In genomic region chr11:33016654-33017053, GRCh38 we compare ENCODE assay signal across 9 cellular contexts. TPM values are rescaled to one million over a fixed set of nuclear protein-coding genes. Genes with fewer than 3 reads are reported as not detected.
A peak's percentile ranks its signal among the peaks of the same experiment; 100 is the strongest.
DNase-seq lines count a peak whose midpoint lies in the region; ATAC-seq, FAIRE-seq and TF ChIP-seq lines count a peak whose summit lies in the region.
"Had no signal": no experiment of that assay in that cellular context is flagged by ENCODE, and none has a peak within 500 bp of the region (broad histone marks: within the 10 kb centered on the region; RNA-seq: fewer than 3 reads in every experiment).

No MANE protein-coding gene starts in this region.

- H3K4me3 ChIP-seq in cardiac muscle cell = peak overlapping the region; percentile 30
- no peak overlapping the region for H3K4me3 ChIP-seq in GM12878
- H3K4me3 ChIP-seq in mesenchymal stem cell (ENCODE audit: insufficient read depth in 1 of 2, low read depth in 1 of 2, low read length in 2 of 2) = peak overlapping the region in 1 of 2 experiments; percentile 84
- peak overlapping the region in 3 of 4 donors; percentile 54 to 71 (median 55) for H3K4me3 ChIP-seq in upper lobe of left lung

- DNase-seq in cardiac muscle cell (ENCODE audit: low read depth in 1 of 2, low spot score in 1 of 2) (no peak), left cardiac atrium (no peak), GM12878 (ENCODE audit: low read depth, low spot score) (no peak), mesenchymal stem cell (no peak), upper lobe of left lung (no peak), GM12892 (ENCODE audit: insufficient read length) (no peak)
- DNase-seq: DND-41 had no signal

- ATAC-seq in left cardiac atrium (no peak), GM12878 (no peak), upper lobe of left lung (ENCODE audit: low FRiP score in 2 of 2) (no peak), HG02763 (IDR thresholded peaks at IDR 0.05; ENCODE audit: unreplicated experiment) (no peak), HG02885 (IDR thresholded peaks at IDR 0.05; ENCODE audit: poor library complexity, unreplicated experiment) (no peak)

- no peak overlapping the region for H3K9ac ChIP-seq in GM12878 (ENCODE audit: control insufficient read depth, insufficient read depth, low read length)
- H3K9ac ChIP-seq in mesenchymal stem cell (ENCODE audit: low read length) = peak overlapping the region; percentile 79

- no peak for TF ChIP-seq RAD21 in GM12878 (IDR thresholded peaks at IDR 0.05; ENCODE audit: insufficient read depth, low read depth, low read length)

- intact Hi-C loops in left cardiac atrium (cut with DNase I) (no loop called here), GM12878 (cut with micrococcal nuclease; ENCODE audit: unreplicated experiment) (no loop called here)

- H3K27me3 ChIP-seq in cardiac muscle cell (no peaks in the 10 kb centered on the region), GM12878 (replicated peaks in 1 of 2; ENCODE audit: control insufficient read depth in 2 of 2, insufficient read depth in 2 of 2, low read length in 1 of 2) (peaks cover 0 to 5% of the 10 kb centered on the region in 2 experiments; a peak in 2 of 4 replicates), mesenchymal stem cell (ENCODE audit: control insufficient read depth in 1 of 2, insufficient read depth in 1 of 2, low read length in 2 of 2) (no peaks in the 10 kb centered on the region), upper lobe of left lung (peaks cover 0 to 3% (median 0%) of the 10 kb centered on the region in 4 donors)

- H3K79me2 ChIP-seq in GM12878 (ENCODE audit: control insufficient read depth, insufficient read depth, low read length) = no peaks in the 10 kb centered on the region

- H3K4me1 ChIP-seq in cardiac muscle cell (ENCODE audit: low read depth) = no peaks in the 10 kb centered on the region
- H3K4me1 ChIP-seq in GM12878 (ENCODE audit: control insufficient read depth, insufficient read depth, low read length) = peaks cover 6% of the 10 kb centered on the region
- H3K4me1 ChIP-seq in mesenchymal stem cell (ENCODE audit: control insufficient read depth, insufficient read depth, low read depth, low read length) = peaks cover 6% of the 10 kb centered on the region
- H3K4me1 ChIP-seq in upper lobe of left lung = peaks cover 0 to 18% (median 11%) of the 10 kb centered on the region in 4 donors

- in situ Hi-C loops in GM12878 (cut with MboI) = no loop called here

- H3K4me2 ChIP-seq in GM12878 (ENCODE audit: control insufficient read depth, insufficient read depth) (peak overlapping the region; percentile 76; the same call in 1 of the 2 replicates), mesenchymal stem cell (ENCODE audit: low read length, poor library complexity, severe bottlenecking) (peak overlapping the region; percentile 68)

- H2AK5ac ChIP-seq in mesenchymal stem cell (ENCODE audit: low read length, severe bottlenecking) = no peak overlapping the region

- H2AFZ ChIP-seq in GM12878 (ENCODE audit: control insufficient read depth, low read depth, low read length) = no peak overlapping the region
- H2AFZ ChIP-seq in mesenchymal stem cell (ENCODE audit: low read depth, low read length) = no peak overlapping the region

- H3K27ac ChIP-seq in cardiac muscle cell (no peak overlapping the region), GM12878 (ENCODE audit: control insufficient read depth, insufficient read depth) (no peak overlapping the region), mesenchymal stem cell (ENCODE audit: low read length, poor library complexity, severe bottlenecking) (peak overlapping the region; percentile 55), upper lobe of left lung (no peak overlapping the region)

- TF ChIP-seq EP300 in GM12878 (IDR thresholded peaks at IDR 0.05; ENCODE audit: borderline replicate concordance in 1 of 2, control insufficient read depth in 1 of 2, low read depth in 2 of 2, low read length in 2 of 2) = no peak
- no peak for TF ChIP-seq EP300 in upper lobe of left lung (IDR thresholded peaks at IDR 0.05)

- no peak overlapping the region for H3K4ac ChIP-seq in mesenchymal stem cell (ENCODE audit: low read depth in 1 of 2, low read length in 2 of 2)

- no peak overlapping the region for H3K18ac ChIP-seq in mesenchymal stem cell (ENCODE audit: low read depth in 1 of 2, low read length in 2 of 2)

- H3K79me1 ChIP-seq in mesenchymal stem cell (replicated peaks; ENCODE audit: low read length, poor library complexity, severe bottlenecking) = peaks cover 12% of the 10 kb centered on the region

- no peak overlapping the region for H2BK5ac ChIP-seq in mesenchymal stem cell (ENCODE audit: low read depth, low read length, poor library complexity, severe bottlenecking)

- POLR2A ChIA-PET in GM12878 (lab: Charles Lee) = interaction anchor here (1.2 to 1.3 kb wide), 2 partner anchors 13 to 24 kb away, joined by 3 to 8 read pairs; partner anchors contain the start of gene TCP11L1

- H4K20me1 ChIP-seq in GM12878 (ENCODE audit: control insufficient read depth, insufficient read depth) = no peaks in the 10 kb centered on the region

- SMC1A ChIA-PET in GM12878 (lab: Charles Lee; ENCODE audit: uncharacterized antibody, unreplicated experiment) = interaction anchor here (1.0 to 3.0 kb wide), 9 partner anchors 8 to 49 kb away, joined by 3 to 12 read pairs (median 5); no protein-coding TSS in a partner anchor

- H3K23ac ChIP-seq in mesenchymal stem cell (ENCODE audit: low read length in 2 of 2) = no peak overlapping the region

- H2BK120ac ChIP-seq in mesenchymal stem cell (ENCODE audit: low read depth, low read length) = no peak overlapping the region

- TF ChIP-seq POLR2A in GM12878 (IDR thresholded peaks at IDR 0.05; ENCODE audit: low read depth, low read length) (no peak), upper lobe of left lung (IDR thresholded peaks at IDR 0.05) (no peak), GM12892 (IDR thresholded peaks at IDR 0.05; ENCODE audit: low read depth, low read length) (no peak)

- TF ChIP-seq CTCF in cardiac muscle cell (IDR thresholded peaks at IDR 0.05; ENCODE audit: low read depth, low read length) = no peak
- no peak for TF ChIP-seq CTCF in GM12878 (IDR thresholded peaks at IDR 0.05 in 2 of 3, conservative IDR thresholded peaks at IDR 0.05 in 1 of 3; ENCODE audit: control insufficient read depth in 2 of 3, extremely low read depth in 1 of 3, insufficient read depth in 1 of 3, low read depth in 3 of 3, low read length in 3 of 3)
- no peak for TF ChIP-seq CTCF in upper lobe of left lung (IDR thresholded peaks at IDR 0.05)

- H3K14ac ChIP-seq in mesenchymal stem cell (ENCODE audit: low read length in 2 of 2) = no peak overlapping the region

- no peak overlapping the region for H2BK15ac ChIP-seq in mesenchymal stem cell (ENCODE audit: low read depth, poor library complexity, severe bottlenecking)

- no peak overlapping the region for H4K8ac ChIP-seq in mesenchymal stem cell (ENCODE audit: low read length)

- 47% methylated on average over 4 of the region's 4 CpGs for WGBS in GM12878 (ENCODE audit: insufficient coverage, insufficient replicate concordance, low lambda C conversion rate, missing lambda C conversion rate)
- WGBS in mesenchymal stem cell = 70% methylated on average over 3 of the region's 4 CpGs
- 43 to 47% methylated on average over 4 of the region's 4 CpGs for WGBS in upper lobe of left lung, 2 donors

- FAIRE-seq in GM12878 (lab: Jason Lieb, UNC) = no peak
- FAIRE-seq in GM12892 (lab: Jason Lieb, UNC) = no peak

- no peak overlapping the region for H2BK12ac ChIP-seq in mesenchymal stem cell (ENCODE audit: low read length in 2 of 2)

- no peaks in the 10 kb centered on the region for H3K9me3 ChIP-seq in cardiac muscle cell (ENCODE audit: low read depth)
- no peaks in the 10 kb centered on the region; the same call in 2 of the 3 replicates for H3K9me3 ChIP-seq in GM12878 (replicated peaks; ENCODE audit: control insufficient read depth, insufficient read depth, low read length)
- no peaks in the 10 kb centered on the region for H3K9me3 ChIP-seq in mesenchymal stem cell (ENCODE audit: control insufficient read depth, low read length)
- no peaks in the 10 kb centered on the region for H3K9me3 ChIP-seq in upper lobe of left lung

- no TSS peak for BruUV-seq in GM12878 (replicated peaks; lab: Mats Ljungman, UMichigan)

- no peaks in the 10 kb centered on the region for H3K36me3 ChIP-seq in cardiac muscle cell
- H3K36me3 ChIP-seq in GM12878 (ENCODE audit: control insufficient read depth in 2 of 2, insufficient read depth in 2 of 2, low read length in 1 of 2) = no peaks in the 10 kb centered on the region
- H3K36me3 ChIP-seq in mesenchymal stem cell (ENCODE audit: control insufficient read depth in 1 of 2, insufficient read depth in 2 of 2, low read depth in 1 of 2, low read length in 2 of 2) = no peaks in the 10 kb centered on the region
- no peaks in the 10 kb centered on the region for H3K36me3 ChIP-seq in upper lobe of left lung

- CTCF ChIA-PET in GM12878 (lab: Yijun Ruan, JAX) = interaction anchor here (1.2 to 1.7 kb wide), 4 partner anchors 16 to 49 kb away, joined by 3 to 5 read pairs (median 4); no protein-coding TSS in a partner anchor

- no peak overlapping the region for H4K91ac ChIP-seq in mesenchymal stem cell (ENCODE audit: low read length)

- RAD21 ChIA-PET in GM12878 (lab: Charles Lee; ENCODE audit: unreplicated experiment) = interaction anchor here (0.6 to 2.9 kb wide), 2 partner anchors 9 to 23 kb away, joined by 3 to 13 read pairs; partner anchors contain the start of gene TCP11L1

RNA-seq across cellular contexts. Expression of gene DEPDC7, which starts 1.0 kb away (rescaled TPM):
- total RNA-seq in cardiac muscle cell = 2.6 and 3.8 TPM in 2 replicates
- 1.6 and 2.8 TPM in 2 replicates for polyA plus RNA-seq in cardiac muscle cell
- under 1 TPM; 0.41 to 0.42 TPM for total RNA-seq in left cardiac atrium
- total RNA-seq in GM12878 (2013; cell fraction: nucleolus; rRNA removed) = 1.3 and 1.9 TPM in 2 replicates
- total RNA-seq in GM12878 (2014; rRNA removed) = 0.44 and 0.73 TPM in 2 replicates
- total RNA-seq in GM12878 (2014; rRNA removed; fragmentation: Illumina TruSeq; extraction: Trizol) = 0.54 and 0.78 TPM in 2 replicates
- 0.56 and 0.58 TPM in 2 replicates for total RNA-seq in GM12878 (2021)
- polyA plus RNA-seq in GM12878 (2011; ENCODE audit: low read depth) = 0.20 TPM
- 0.48 and 1.0 TPM in 2 replicates for polyA plus RNA-seq in GM12878 (2011; rRNA removed)
- 0.13 and 0.28 TPM in 2 replicates for polyA plus RNA-seq in GM12878 (2011; cell fraction: cytosol; rRNA removed)
- 0.55 and 0.83 TPM in 2 replicates for polyA plus RNA-seq in GM12878 (2011; cell fraction: nucleus; rRNA removed)
- 0.39 and 0.65 TPM in 2 replicates for polyA plus RNA-seq in GM12878 (2012)
- polyA plus RNA-seq in GM12878 (2014; fragmentation: Illumina TruSeq; extraction: Trizol) = 0.50 and 0.57 TPM in 2 replicates
- polyA plus RNA-seq in GM12878 (2014; fragmentation: Nextera tagmentation; extraction: Ambion mirVana) = under 1 TPM; 0.06 to 0.26 TPM
- 0.47 and 0.57 TPM in 2 replicates for polyA plus RNA-seq in GM12878 (2014; rRNA removed)
- polyA plus RNA-seq in GM12878 (2016; fragmentation: Nextera tagmentation; extraction: Ambion mirVana) = 1 to 10 TPM in 1 of 2 experiments, under 1 TPM in 1; 0.45 to 1.1 TPM
- polyA minus RNA-seq in GM12878 (2011; rRNA and poly(A)+ RNA removed) = 0.37 TPM in 1 of 2 replicates, not detected in the other
- not detected in 2 replicates for polyA minus RNA-seq in GM12878 (2011; cell fraction: cytosol; rRNA and poly(A)+ RNA removed)
- polyA minus RNA-seq in GM12878 (2011; cell fraction: nucleus; rRNA and poly(A)+ RNA removed) = 0.36 and 0.57 TPM in 2 replicates
- polyA plus RNA-seq in mesenchymal stem cell (2013, experiment 1 of 2) = 1.4 TPM
- polyA plus RNA-seq in mesenchymal stem cell (2013, experiment 2 of 2) = 1.7 TPM
- 1 to 10 TPM in 3 of 6 donors, under 1 TPM in 2, not detected in 1; 0.49 to 1.6 (median 1.0) TPM for total RNA-seq in upper lobe of left lung
- 0.36 TPM for polyA plus RNA-seq in GM12892 (2012; ENCODE audit: missing spikeins)

RNA-seq across cellular contexts. Expression of gene TCP11L1, which starts 22.7 kb away (rescaled TPM):
- total RNA-seq in cardiac muscle cell (14.7 and 29.5 TPM in 2 replicates), left cardiac atrium (1 to 10 TPM; 9.7 to 9.8 TPM), GM12878 (2014; rRNA removed) (11.6 and 13.3 TPM in 2 replicates), GM12878 (2014; rRNA removed; fragmentation: Illumina TruSeq; extraction: Trizol) (12.9 and 13.5 TPM in 2 replicates), GM12878 (2021) (14.1 and 14.3 TPM in 2 replicates), upper lobe of left lung (10 to 100 TPM; 10.3 to 40.5 (median 19.4) TPM)
- polyA plus RNA-seq in cardiac muscle cell (7.4 and 7.7 TPM in 2 replicates), GM12878 (2011; rRNA removed) (13.9 and 14.8 TPM in 2 replicates), GM12878 (2014; fragmentation: Illumina TruSeq; extraction: Trizol) (12.5 and 13.2 TPM in 2 replicates), GM12878 (2014; fragmentation: Nextera tagmentation; extraction: Ambion mirVana) (1 to 10 TPM; 5.3 to 5.8 TPM), GM12878 (2014; rRNA removed) (10.6 and 15.7 TPM in 2 replicates), GM12878 (2016; fragmentation: Nextera tagmentation; extraction: Ambion mirVana) (10 to 100 TPM; 11.9 to 12.5 TPM)
- total RNA-seq in GM12878 (2013; cell fraction: nucleolus; rRNA removed) = 41.0 and 43.6 TPM in 2 replicates
- polyA plus RNA-seq in GM12878 (2011; ENCODE audit: low read depth) = 4.6 TPM
- polyA plus RNA-seq in GM12878 (2011; cell fraction: cytosol; rRNA removed) = 11.4 and 13.8 TPM in 2 replicates
- 13.3 and 14.6 TPM in 2 replicates for polyA plus RNA-seq in GM12878 (2011; cell fraction: nucleus; rRNA removed)
- polyA plus RNA-seq in GM12878 (2012) = 5.6 and 8.9 TPM in 2 replicates
- 22.6 and 25.8 TPM in 2 replicates for polyA minus RNA-seq in GM12878 (2011; rRNA and poly(A)+ RNA removed)
- polyA minus RNA-seq in GM12878 (2011; cell fraction: cytosol; rRNA and poly(A)+ RNA removed) = 6.4 and 7.3 TPM in 2 replicates
- 11.4 and 19.8 TPM in 2 replicates for polyA minus RNA-seq in GM12878 (2011; cell fraction: nucleus; rRNA and poly(A)+ RNA removed)
- 12.3 TPM for polyA plus RNA-seq in mesenchymal stem cell (2013, experiment 1 of 2)
- polyA plus RNA-seq in mesenchymal stem cell (2013, experiment 2 of 2) = 11.9 TPM
- 9.1 TPM for polyA plus RNA-seq in GM12892 (2012; ENCODE audit: missing spikeins)
